In genomic region chr4:81466841-81467671, GRCh38 we compare ENCODE assay signal across 8 cellular contexts. TPM values are rescaled to one million over a fixed set of nuclear protein-coding genes. Genes with fewer than 3 reads are reported as not detected.
A peak's percentile ranks its signal among the peaks of the same experiment; 100 is the strongest.
DNase-seq lines count a peak whose midpoint lies in the region; ATAC-seq and TF ChIP-seq lines count a peak whose summit lies in the region.

No MANE protein-coding gene starts in this region.

- H3K4me3 Mint-ChIP-seq in activated CD8-positive, alpha-beta T cell treated with anti-CD3 and anti-CD28 coated beads, Interleukin-2, amount 10 ng/mL, durations not matched to agents 7 days and 5 days, result no peak overlapping the region
- H3K4me3 Mint-ChIP-seq in nephron, result peak overlapping the region in 2 of 3 experiments; percentile 26 to 48

- H3K27ac Mint-ChIP-seq in activated CD8-positive, alpha-beta T cell treated with anti-CD3 and anti-CD28 coated beads, Interleukin-2, amount 10 ng/mL, durations not matched to agents 7 days and 5 days, result no peak overlapping the region
- peak overlapping the region in 1 of 3 experiments; percentile 2 for H3K27ac Mint-ChIP-seq in nephron

- in situ Hi-C loops in HAP-1 (cut with MboI; ENCODE audit: low sequenced_read_pairs), result no loop called here

- no peaks in the 10 kb centered on the region for H3K36me3 Mint-ChIP-seq in activated CD8-positive, alpha-beta T cell treated with anti-CD3 and anti-CD28 coated beads, Interleukin-2, amount 10 ng/mL, durations not matched to agents 7 days and 5 days (ENCODE audit: low read depth)
- H3K36me3 Mint-ChIP-seq in nephron (ENCODE audit: low read depth), result no peaks in the 10 kb centered on the region

- no peak overlapping the region for H3K27ac ChIP-seq in testis

- H3K9me3 Mint-ChIP-seq in activated CD8-positive, alpha-beta T cell treated with anti-CD3 and anti-CD28 coated beads, Interleukin-2, amount 10 ng/mL, durations not matched to agents 7 days and 5 days (ENCODE audit: insufficient read depth), result no peaks in the 10 kb centered on the region
- H3K9me3 Mint-ChIP-seq in nephron, result no peaks in the 10 kb centered on the region

- CTCF ChIA-PET in BJ (lab: Yijun Ruan, JAX), result interaction anchor here (0.7 to 1.9 kb wide), 18 partner anchors 8 to 802 kb away, joined by 3 to 19 read pairs (median 3); no protein-coding TSS in a partner anchor
- CTCF ChIA-PET in activated CD8-positive, alpha-beta T cell treated with anti-CD3 and anti-CD28 coated beads, Interleukin-2, amount 10 ng/mL, durations not matched to agents 7 days and 5 days (lab: Charles Lee), result interaction anchor here (0.5 to 8.8 kb wide), 59 partner anchors 9 to 817 kb away, joined by 3 to 150 read pairs (median 4); no protein-coding TSS in a partner anchor

- 45 to 49% methylated on average over 5 of the region's 5 CpGs for WGBS in testis, 2 donors

- peaks cover 19% of the 10 kb centered on the region for H3K4me1 Mint-ChIP-seq in activated CD8-positive, alpha-beta T cell treated with anti-CD3 and anti-CD28 coated beads, Interleukin-2, amount 10 ng/mL, durations not matched to agents 7 days and 5 days (ENCODE audit: low read depth)
- peaks cover 47% of the 10 kb centered on the region for H3K4me1 Mint-ChIP-seq in nephron

- no peaks in the 10 kb centered on the region for H3K9me3 ChIP-seq in HAP-1
- H3K9me3 ChIP-seq in testis, result no peaks in the 10 kb centered on the region

- no peak for ATAC-seq in activated CD8-positive, alpha-beta T cell treated with anti-CD3 and anti-CD28 coated beads, Interleukin-2, amount 10 ng/mL, durations not matched to agents 7 days and 5 days
- no peak for ATAC-seq in HG02884 (IDR thresholded peaks at IDR 0.05; ENCODE audit: unreplicated experiment)

- POLR2A ChIA-PET in BJ (lab: Charles Lee), result no interaction called here
- POLR2A ChIA-PET in activated CD8-positive, alpha-beta T cell treated with anti-CD3 and anti-CD28 coated beads, Interleukin-2, amount 10 ng/mL, durations not matched to agents 7 days and 5 days (lab: Charles Lee), result interaction anchor here (0.6 kb wide), 1 partner anchor 385 kb away, joined by 3 read pairs; no protein-coding TSS in a partner anchor

- no peaks in the 10 kb centered on the region for H3K4me1 ChIP-seq in HAP-1
- no peaks in the 10 kb centered on the region for H3K4me1 ChIP-seq in testis

- no peak for DNase-seq in BJ (ENCODE audit: low read depth)
- peak; percentile 61 to 81 for DNase-seq in HAP-1 (ENCODE audit: low spot score in 2 of 2)
- peak; percentile 54 for DNase-seq in NCI-H748 treated with DMSO at 0.1 percent for 48 hours (lab: John Stamatoyannopoulos, UW)
- DNase-seq in activated CD8-positive, alpha-beta T cell treated with anti-CD3 and anti-CD28 coated beads, Interleukin-2, amount 10 ng/mL, durations not matched to agents 7 days and 5 days, result peak; percentile 86
- DNase-seq in epithelial cell of esophagus (ENCODE audit: low read depth), result peak; percentile 85
- DNase-seq in testis, result peak; percentile 89

- no peaks in the 10 kb centered on the region for H3K27me3 Mint-ChIP-seq in activated CD8-positive, alpha-beta T cell treated with anti-CD3 and anti-CD28 coated beads, Interleukin-2, amount 10 ng/mL, durations not matched to agents 7 days and 5 days (ENCODE audit: low read depth)
- peaks cover 5% of the 10 kb centered on the region for H3K27me3 Mint-ChIP-seq in nephron (ENCODE audit: low read depth)

- TF ChIP-seq CTCF in BJ (IDR thresholded peaks at IDR 0.05; ENCODE audit: insufficient read depth, low read depth, low read length), result peak; percentile 90
- TF ChIP-seq CTCF in epithelial cell of esophagus (IDR thresholded peaks at IDR 0.05; ENCODE audit: insufficient read depth, low read depth, low read length, missing control alignments), result peak; percentile 96
- peak; percentile 91 to 96 (median 96) for TF ChIP-seq CTCF in nephron (IDR thresholded peaks at IDR 0.05; ENCODE audit: unreplicated experiment in 3 of 3)
- TF ChIP-seq CTCF in testis (IDR thresholded peaks at IDR 0.05), result peak; percentile 85 to 91 (median 88)

- H3K27me3 ChIP-seq in BJ (ENCODE audit: control insufficient read depth, insufficient read depth, low read length) (peaks cover 17% of the 10 kb centered on the region), HAP-1 (ENCODE audit: low read depth) (peaks cover 17% of the 10 kb centered on the region), testis (no peaks in the 10 kb centered on the region)

- H3K4me3 ChIP-seq in BJ (ENCODE audit: low read depth, low read length), result no peak overlapping the region
- no peak overlapping the region for H3K4me3 ChIP-seq in HAP-1
- no peak overlapping the region for H3K4me3 ChIP-seq in epithelial cell of esophagus (ENCODE audit: low read length)
- H3K4me3 ChIP-seq in testis, result no peak overlapping the region

- TF ChIP-seq POLR2A in testis (IDR thresholded peaks at IDR 0.05), result no peak

- H3K36me3 ChIP-seq in BJ (ENCODE audit: control insufficient read depth, insufficient read depth, low read length) (no peaks in the 10 kb centered on the region), HAP-1 (replicated peaks) (no peaks in the 10 kb centered on the region), testis (ENCODE audit: low read depth, missing control alignments) (no peaks in the 10 kb centered on the region)

- intact Hi-C loops in testis (cut with DNase I; ENCODE audit: low total_unique reads), result loop anchor here (5.0 kb wide), 1 partner anchor 375 kb away; no protein-coding TSS in a partner anchor

RNA-seq across cellular contexts. Expression of gene RASGEF1B, which starts 4.7 kb away (rescaled TPM):
- not detected in 2 replicates for polyA plus RNA-seq in BJ (2011; rRNA removed)
- not detected in 2 replicates for polyA minus RNA-seq in BJ (2011; rRNA and poly(A)+ RNA removed)
- total RNA-seq in activated CD8-positive, alpha-beta T cell treated with anti-CD3 and anti-CD28 coated beads, Interleukin-2, amount 10 ng/mL, durations not matched to agents 7 days and 5 days, result 1 to 10 TPM; 2.0 to 2.4 TPM
- total RNA-seq in testis, result 10 to 100 TPM in 1 of 2 donors, 1 to 10 TPM in 1; 5.5 to 13.0 TPM
- polyA plus RNA-seq in testis (ENCODE audit: insufficient read depth, low read depth, low replicate concordance), result 5.3 TPM
